ENCODE assay signal across 16 cellular contexts in the genomic region with DNA sequence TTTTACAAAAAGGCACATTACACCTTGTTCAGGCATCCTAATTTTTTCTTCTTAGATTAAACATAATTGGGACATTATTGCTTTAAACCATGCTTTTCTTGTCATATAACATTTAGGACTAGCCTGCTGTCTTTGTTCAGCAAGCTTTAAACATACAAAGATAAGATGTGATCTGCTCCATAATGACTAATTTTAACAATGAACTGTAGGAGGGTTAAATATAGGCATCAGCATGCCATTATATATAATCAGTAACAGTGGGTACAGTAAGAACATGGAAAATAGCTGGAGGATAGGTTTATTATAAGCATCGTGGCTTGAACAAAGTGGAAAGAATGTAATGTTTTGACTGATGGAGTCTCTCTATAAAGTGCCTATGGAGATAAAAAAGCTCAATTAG.
"Had no signal": no experiment of that assay in that cellular context is flagged by ENCODE, and none has a peak within 500 bp of the region (broad histone marks: within the 10 kb centered on the region; RNA-seq: fewer than 3 reads in every experiment).

No MANE protein-coding gene starts in this region.

- H3K4me3 Mint-ChIP-seq: activated CD4-positive, alpha-beta T cell treated with anti-CD3 and anti-CD28 coated beads for 36 hours; activated naive CD8-positive, alpha-beta T cell; neural crest cell; WTC11 had no signal

- H3K4me1 Mint-ChIP-seq: activated CD4-positive, alpha-beta T cell treated with anti-CD3 and anti-CD28 coated beads for 36 hours had no signal

- H3K9me3 ChIP-seq: left lung, right atrium auricular region, thyroid gland had no signal

- H3K36me3 Mint-ChIP-seq: activated naive CD8-positive, alpha-beta T cell; WTC11 had no signal

- H3K27ac ChIP-seq: dorsolateral prefrontal cortex, left lung, right atrium auricular region, thyroid gland had no signal

- H3K27me3 Mint-ChIP-seq: activated CD4-positive, alpha-beta T cell treated with anti-CD3 and anti-CD28 coated beads for 36 hours; activated naive CD8-positive, alpha-beta T cell; progenitor cell of endocrine pancreas had no signal

- H3K27ac Mint-ChIP-seq: activated CD4-positive, alpha-beta T cell treated with anti-CD3 and anti-CD28 coated beads for 36 hours; activated naive CD8-positive, alpha-beta T cell; progenitor cell of endocrine pancreas; WTC11 had no signal

- ATAC-seq: activated CD4-positive, alpha-beta T cell treated with anti-CD3 and anti-CD28 coated beads for 36 hours; left lung; WTC11 had no signal

- H3K4me3 ChIP-seq: dorsolateral prefrontal cortex, left lung, right atrium auricular region, thyroid gland had no signal

- H3K27me3 ChIP-seq: dorsolateral prefrontal cortex, left lung, right atrium auricular region, thyroid gland had no signal

- H3K9me3 Mint-ChIP-seq: neural crest cell had no signal

- H3K36me3 ChIP-seq: left lung, right atrium auricular region, thyroid gland had no signal

- H3K4me1 ChIP-seq: left lung, right atrium auricular region, thyroid gland had no signal

- DNase-seq: activated CD4-positive, alpha-beta T cell treated with anti-CD3 and anti-CD28 coated beads for 36 hours; activated CD4-positive, alpha-beta T cell treated with anti-CD3 and anti-CD28 coated beads, Interleukin-2, amount 50 U/mL, for 48 hours; activated gamma-delta T cell treated with Interleukin-2 at 50 U/mL for 16 hours; amygdala; dorsolateral prefrontal cortex; left lung; stimulated activated CD4-positive, alpha-beta T cell treated with anti-CD3 and anti-CD28 coated beads, Interleukin-12 subunit alpha, Interleukin-12 subunit beta, amount 100 ng/mL, for 4 hours; stimulated activated CD4-positive, alpha-beta T cell treated with anti-CD3 and anti-CD28 coated beads, Interleukin-1b, Interleukin-23, amount 100 ng/mL, for 48 hours; stimulated activated CD8-positive, alpha-beta memory T cell treated with anti-CD3 and anti-CD28 coated beads, Interleukin-4, amount 100 ng/mL, for 48 hours; stimulated activated naive CD4-positive, alpha-beta T cell; thyroid gland had no signal
